Comparison of ENCODE assay signal across 19 cellular contexts in the genomic region with DNA sequence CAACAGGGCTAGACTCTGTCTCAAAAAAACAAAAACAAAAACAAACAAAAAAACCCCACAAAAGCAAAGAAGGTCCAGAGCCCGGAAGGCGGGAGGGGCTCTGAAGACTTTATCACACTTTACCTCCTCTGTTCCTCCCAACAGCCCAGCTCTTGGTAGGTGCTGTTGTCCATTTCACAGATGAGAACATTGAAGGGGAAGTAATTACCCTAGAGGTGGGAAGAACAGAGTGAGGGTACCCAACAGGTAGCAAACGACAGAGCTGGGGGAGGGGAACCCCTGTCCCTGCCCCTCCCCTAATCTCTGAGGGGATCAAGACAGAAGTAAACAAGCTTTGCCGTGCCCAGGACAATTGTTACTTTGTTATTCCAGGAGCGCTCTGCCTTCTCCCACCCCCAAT. TPM values are rescaled to one million over a fixed set of nuclear protein-coding genes. Genes with fewer than 3 reads are reported as not detected.
A peak's percentile ranks its signal among the peaks of the same experiment; 100 is the strongest.
DNase-seq lines count a peak whose midpoint lies in the region; ATAC-seq and TF ChIP-seq lines count a peak whose summit lies in the region.
"Had no signal": no experiment of that assay in that cellular context is flagged by ENCODE, and none has a peak within 500 bp of the region (broad histone marks: within the 10 kb centered on the region; RNA-seq: fewer than 3 reads in every experiment).

No MANE protein-coding gene starts in this region.

- peak overlapping the region; percentile 47 for H3K4me3 Mint-ChIP-seq in activated T-cell treated with anti-CD3 and anti-CD28 coated beads, Interleukin-2, amount 50 U/mL, for 4 hours
- H3K4me3 Mint-ChIP-seq in GM23338 (peak overlapping the region; percentile 52), nephron (peak overlapping the region in 2 of 3 experiments; percentile 43 to 62)
- peak overlapping the region; percentile 13 for H3K4me3 Mint-ChIP-seq in central memory CD8-positive, alpha-beta T cell

- no peak for DNase-seq in activated T-cell treated with anti-CD3 and anti-CD28 coated beads, Interleukin-2, amount 50 U/mL, for 4 hours
- no peak for DNase-seq in activated T-cell treated with anti-CD3 and anti-CD28 coated beads, Interleukin-2, amount 50 U/mL, for 1 hour
- DNase-seq in GM23338 (ENCODE audit: low spot score), result peak; percentile 58
- no peak for DNase-seq in central memory CD8-positive, alpha-beta T cell (ENCODE audit: low spot score in 2 of 2)
- DNase-seq: activated CD4-positive, alpha-beta T cell treated with anti-CD3 and anti-CD28 coated beads, Interleukin-2, amount 50 U/mL, for 48 hours; body of pancreas; colonic mucosa; left cardiac atrium; mesenchymal stem cell; NCI-H1417 treated with DMSO at 0.1 percent for 48 hours; psoas muscle; substantia nigra had no signal

- no peaks in the 10 kb centered on the region for H3K27me3 Mint-ChIP-seq in activated T-cell treated with anti-CD3 and anti-CD28 coated beads, Interleukin-2, amount 50 U/mL, for 4 hours (ENCODE audit: low read depth)
- peaks cover 49% of the 10 kb centered on the region for H3K27me3 Mint-ChIP-seq in GM23338 (ENCODE audit: insufficient read depth, low read depth, poor library complexity)
- no peaks in the 10 kb centered on the region for H3K27me3 Mint-ChIP-seq in central memory CD8-positive, alpha-beta T cell
- H3K27me3 Mint-ChIP-seq in nephron (ENCODE audit: low read depth), result peaks cover 81% of the 10 kb centered on the region

- no peaks in the 10 kb centered on the region; the same call in 1 of the 2 replicates for H4K20me1 ChIP-seq in GM23338 (replicated peaks; ENCODE audit: insufficient read depth)

- H3K36me3 Mint-ChIP-seq in activated T-cell treated with anti-CD3 and anti-CD28 coated beads, Interleukin-2, amount 50 U/mL, for 4 hours (ENCODE audit: insufficient read depth), result no peaks in the 10 kb centered on the region
- H3K36me3 Mint-ChIP-seq in GM23338 (ENCODE audit: low read depth) (no peaks in the 10 kb centered on the region), nephron (ENCODE audit: low read depth) (no peaks in the 10 kb centered on the region)
- H3K36me3 Mint-ChIP-seq in central memory CD8-positive, alpha-beta T cell (ENCODE audit: insufficient read depth), result no peaks in the 10 kb centered on the region

- peak overlapping the region; percentile 85 for H3K4me3 ChIP-seq in GM23338

- no peaks in the 10 kb centered on the region for H3K79me2 ChIP-seq in GM23338 (replicated peaks; ENCODE audit: insufficient read depth)

- H3K27ac ChIP-seq in GM23338 (ENCODE audit: low read depth), result no peak overlapping the region
- H3K27ac ChIP-seq: A549, body of pancreas, colonic mucosa, HL-60, psoas muscle had no signal

- peak overlapping the region; percentile 67 for H3K4me2 ChIP-seq in GM23338

- ATAC-seq in activated T-cell treated with anti-CD3 and anti-CD28 coated beads, Interleukin-2, amount 50 U/mL, for 4 hours, result no peak
- ATAC-seq in GM23338, result peak; percentile 24
- no peak for ATAC-seq in central memory CD8-positive, alpha-beta T cell (replicated peaks; ENCODE audit: extremely low read depth, poor library complexity, severe bottlenecking)
- no peak for ATAC-seq in HG02642 (IDR thresholded peaks at IDR 0.05; ENCODE audit: poor library complexity, unreplicated experiment)
- no peak for ATAC-seq in GM21717 (IDR thresholded peaks at IDR 0.05; ENCODE audit: unreplicated experiment)
- no peak for ATAC-seq in GM18907 (IDR thresholded peaks at IDR 0.05; ENCODE audit: unreplicated experiment)
- ATAC-seq: body of pancreas had no signal

- H3F3A ChIP-seq in GM23338 (replicated peaks; ENCODE audit: low read depth), result peaks cover 9% of the 10 kb centered on the region; the same call in 1 of the 2 replicates

- H3K4me1 ChIP-seq in GM23338 (ENCODE audit: insufficient read depth), result peaks cover 3% of the 10 kb centered on the region; the same call in 1 of the 2 replicates

- H2AFZ ChIP-seq in GM23338, result peak overlapping the region; percentile 84; the same call in 1 of the 2 replicates

- peaks cover 53% of the 10 kb centered on the region for H3K27me3 ChIP-seq in GM23338 (ENCODE audit: insufficient read depth)
- H3K27me3 ChIP-seq: body of pancreas had no signal

- no peak for TF ChIP-seq CTCF in GM23338 (conservative IDR thresholded peaks at IDR 0.05; ENCODE audit: low read depth in 2 of 2)
- TF ChIP-seq CTCF in nephron (IDR thresholded peaks at IDR 0.05; ENCODE audit: unreplicated experiment in 3 of 3), result no peak

- peaks cover 8% of the 10 kb centered on the region for H3K4me1 Mint-ChIP-seq in activated T-cell treated with anti-CD3 and anti-CD28 coated beads, Interleukin-2, amount 50 U/mL, for 4 hours (ENCODE audit: low read depth)
- peaks cover 5% of the 10 kb centered on the region; the same call in 2 of the 3 replicates for H3K4me1 Mint-ChIP-seq in GM23338
- peaks cover 4% of the 10 kb centered on the region for H3K4me1 Mint-ChIP-seq in central memory CD8-positive, alpha-beta T cell
- no peaks in the 10 kb centered on the region for H3K4me1 Mint-ChIP-seq in nephron

- H3K9me2 ChIP-seq in GM23338 (ENCODE audit: insufficient read depth), result no peaks in the 10 kb centered on the region

- H3K36me3 ChIP-seq in GM23338 (ENCODE audit: insufficient read depth), result no peaks in the 10 kb centered on the region
- H3K36me3 ChIP-seq: colonic mucosa had no signal

- no peak overlapping the region for H3K27ac Mint-ChIP-seq in GM23338
- H3K27ac Mint-ChIP-seq in central memory CD8-positive, alpha-beta T cell (ENCODE audit: low read depth), result no peak overlapping the region
- no peak overlapping the region for H3K27ac Mint-ChIP-seq in nephron

- H3K9me3 Mint-ChIP-seq in activated T-cell treated with anti-CD3 and anti-CD28 coated beads, Interleukin-2, amount 50 U/mL, for 4 hours, result no peaks in the 10 kb centered on the region
- H3K9me3 Mint-ChIP-seq in GM23338, result no peaks in the 10 kb centered on the region
- no peaks in the 10 kb centered on the region for H3K9me3 Mint-ChIP-seq in central memory CD8-positive, alpha-beta T cell
- no peaks in the 10 kb centered on the region for H3K9me3 Mint-ChIP-seq in nephron

TF ChIP-seq in GM23338, 12 proteins besides CTCF, POLR2A, EP300 and RAD21 (continues in another document):
- no peak for TF ChIP-seq EZH2 (IDR thresholded peaks at IDR 0.05; ENCODE audit: low read depth, unreplicated experiment)

RNA-seq across cellular contexts. Expression of a gene that starts 1.0 kb away (rescaled TPM):
- 1 to 10 TPM; 7.8 to 10.0 (median 9.9) TPM for total RNA-seq in activated T-cell treated with anti-CD3 and anti-CD28 coated beads, Interleukin-2, amount 50 U/mL, for 4 hours
- total RNA-seq in GM23338 (2014; rRNA removed; shearing (Covaris generic)), result 5.6 and 9.8 TPM in 2 replicates
- polyA plus RNA-seq in GM23338 (2016; fragmentation: Nextera tagmentation; extraction: Ambion mirVana), result 9.6 and 10.4 TPM in 2 replicates
- total RNA-seq: left cardiac atrium, psoas muscle had no signal
- polyA plus RNA-seq: psoas muscle had no signal

RNA-seq across cellular contexts. Expression of a gene that starts 20.3 kb away (rescaled TPM):
- total RNA-seq in activated T-cell treated with anti-CD3 and anti-CD28 coated beads, Interleukin-2, amount 50 U/mL, for 4 hours, result 1 to 10 TPM; 1.2 to 1.5 (median 1.3) TPM
- total RNA-seq in GM23338 (2014; rRNA removed; shearing (Covaris generic)), result 3.5 and 5.5 TPM in 2 replicates
- polyA plus RNA-seq in GM23338 (2016; fragmentation: Nextera tagmentation; extraction: Ambion mirVana), result 6.2 and 6.8 TPM in 2 replicates

RNA-seq across cellular contexts. Expression of a gene that starts 33.7 kb away (rescaled TPM):
- total RNA-seq in activated T-cell treated with anti-CD3 and anti-CD28 coated beads, Interleukin-2, amount 50 U/mL, for 4 hours, result 10 to 100 TPM; 33.5 to 39.0 (median 36.1) TPM
- 12.3 and 16.9 TPM in 2 replicates for total RNA-seq in GM23338 (2014; rRNA removed; shearing (Covaris generic))
- polyA plus RNA-seq in GM23338 (2016; fragmentation: Nextera tagmentation; extraction: Ambion mirVana), result 9.7 and 10.4 TPM in 2 replicates

RNA-seq across cellular contexts. Expression of a gene that starts 41.8 kb away (rescaled TPM):
- total RNA-seq in activated T-cell treated with anti-CD3 and anti-CD28 coated beads, Interleukin-2, amount 50 U/mL, for 4 hours, result 10 to 100 TPM; 60.6 to 79.8 (median 63.5) TPM
- total RNA-seq in GM23338 (2014; rRNA removed; shearing (Covaris generic)), result 42.5 and 44.7 TPM in 2 replicates
- 32.3 and 34.6 TPM in 2 replicates for polyA plus RNA-seq in GM23338 (2016; fragmentation: Nextera tagmentation; extraction: Ambion mirVana)
- polyA plus RNA-seq: neural cell had no signal
